Comparison of ENCODE assay signal across 1 cellular context in genomic region chr20:46464451-46464850, GRCh38.
TF ChIP-seq lines count a peak whose summit lies in the region.

No MANE protein-coding gene starts in this region.

TF ChIP-seq in SK-N-SH, 30 proteins besides CTCF, POLR2A, EP300 and RAD21 (continued from another document):
- no peak for TF ChIP-seq REST (IDR thresholded peaks at IDR 0.05; ENCODE audit: low read depth, low read length)
- no peak for TF ChIP-seq RFX5 (IDR thresholded peaks at IDR 0.05; ENCODE audit: low read length)
- no peak for TF ChIP-seq USF1 (IDR thresholded peaks at IDR 0.05; ENCODE audit: borderline replicate concordance, low read depth)
- no peak for TF ChIP-seq FOXM1 (IDR thresholded peaks at IDR 0.05; ENCODE audit: low read depth)
- no peak for TF ChIP-seq FOXJ3 (CRISPR knock-in tag; IDR thresholded peaks at IDR 0.05)
- no peak for TF ChIP-seq RXRA (IDR thresholded peaks at IDR 0.05; ENCODE audit: borderline replicate concordance, low read depth)
- TF ChIP-seq NFIC (IDR thresholded peaks at IDR 0.05; ENCODE audit: borderline replicate concordance): no peak
- TF ChIP-seq YY1 (IDR thresholded peaks at IDR 0.05; ENCODE audit: low read depth): no peak
- no peak for TF ChIP-seq POLR2AphosphoS5 (IDR thresholded peaks at IDR 0.05; ENCODE audit: low read depth, low read length)
- no peak for TF ChIP-seq GATA2 (CRISPR knock-in tag; IDR thresholded peaks at IDR 0.05)
- no peak for TF ChIP-seq NRF1 (IDR thresholded peaks at IDR 0.05; ENCODE audit: low read depth, low read length)
- no peak for TF ChIP-seq ZBTB33 (IDR thresholded peaks at IDR 0.05; ENCODE audit: borderline replicate concordance, low read depth)
- no peak for TF ChIP-seq SIN3A (IDR thresholded peaks at IDR 0.05; ENCODE audit: borderline replicate concordance, low read depth, low read length)
